Comparison of ENCODE assay signal across 10 cellular contexts in genomic region chr6:104326173-104327001, GRCh38.
DNase-seq lines count a peak whose midpoint lies in the region; ATAC-seq and TF ChIP-seq lines count a peak whose summit lies in the region.
"Had no signal": no experiment of that assay in that cellular context is flagged by ENCODE, and none has a peak within 500 bp of the region (broad histone marks: within the 10 kb centered on the region; RNA-seq: fewer than 3 reads in every experiment).

No MANE protein-coding gene starts in this region.

- H3K4me1 ChIP-seq in lung (ENCODE audit: control insufficient read depth in 2 of 2, insufficient read depth in 2 of 2, low read length in 2 of 2), result no peaks in the 10 kb centered on the region

- no peak overlapping the region for H3K4me3 ChIP-seq in lung

- ATAC-seq in GM18511 (IDR thresholded peaks at IDR 0.05; ENCODE audit: unreplicated experiment), result peak; percentile 72
- peak; percentile 86 for ATAC-seq in HG02938 (IDR thresholded peaks at IDR 0.05; ENCODE audit: unreplicated experiment)
- ATAC-seq in lung (ENCODE audit: insufficient read depth, low FRiP score), result peak; percentile 48
- no peak for ATAC-seq in HG02571 (IDR thresholded peaks at IDR 0.05; ENCODE audit: unreplicated experiment)
- ATAC-seq in HG02678 (IDR thresholded peaks at IDR 0.05; ENCODE audit: unreplicated experiment), result no peak

- WGBS in lung, 2 donors, result 62 to 70% methylated on average over 7 of the region's 7 CpGs

- H3K36me3 ChIP-seq in lung (ENCODE audit: control insufficient read depth in 2 of 2, insufficient read depth in 2 of 2, low read length in 2 of 2), result no peaks in the 10 kb centered on the region

- no peaks in the 10 kb centered on the region for H3K9me3 ChIP-seq in lung (ENCODE audit: control insufficient read depth in 2 of 2, insufficient read depth in 1 of 2, low read length in 1 of 2)

- no peak for TF ChIP-seq CTCF in lung (IDR thresholded peaks at IDR 0.05; ENCODE audit: control extremely low read depth, extremely low read depth)

- H3K27ac ChIP-seq in lung (ENCODE audit: low read depth in 1 of 2, low read length in 1 of 2), result no peak overlapping the region

- H3K27me3 ChIP-seq in lung (ENCODE audit: control insufficient read depth, insufficient read depth), result no peaks in the 10 kb centered on the region

- DNase-seq in SIG-M5 treated with dmso at 0.1 percent for 504 hours (lab: John Stamatoyannopoulos, UW; ENCODE audit: unreplicated experiment) (peak; percentile 77), lung (ENCODE audit: low spot score) (no peak), HuH-7.5 (ENCODE audit: low spot score) (no peak), DMS153 treated with DMSO at 0.1 percent for 48 hours (lab: John Stamatoyannopoulos, UW; ENCODE audit: unreplicated experiment) (no peak)
- DNase-seq: activated CD4-positive, alpha-beta T cell treated with anti-CD3 and anti-CD28 coated beads for 4 hours; stimulated activated naive B cell treated with anti-CD40 and anti-IgM and Interleukin-4, amounts not matched to agents 10 μg/mL and 1 μg/mL and 100 μg/mL, for 72 hours had no signal

Comparison
In these comparisons a context has a peak if more than half of its experiments do, and no peak if none do; other contexts are left out.
1. ATAC-seq: peak in GM18511 (single experiment), HG02938 (single experiment) and lung (single experiment); none in HG02571 (single experiment) and HG02678 (single experiment).